1 cellular context compared by ENCODE assay signal in the genomic region with DNA sequence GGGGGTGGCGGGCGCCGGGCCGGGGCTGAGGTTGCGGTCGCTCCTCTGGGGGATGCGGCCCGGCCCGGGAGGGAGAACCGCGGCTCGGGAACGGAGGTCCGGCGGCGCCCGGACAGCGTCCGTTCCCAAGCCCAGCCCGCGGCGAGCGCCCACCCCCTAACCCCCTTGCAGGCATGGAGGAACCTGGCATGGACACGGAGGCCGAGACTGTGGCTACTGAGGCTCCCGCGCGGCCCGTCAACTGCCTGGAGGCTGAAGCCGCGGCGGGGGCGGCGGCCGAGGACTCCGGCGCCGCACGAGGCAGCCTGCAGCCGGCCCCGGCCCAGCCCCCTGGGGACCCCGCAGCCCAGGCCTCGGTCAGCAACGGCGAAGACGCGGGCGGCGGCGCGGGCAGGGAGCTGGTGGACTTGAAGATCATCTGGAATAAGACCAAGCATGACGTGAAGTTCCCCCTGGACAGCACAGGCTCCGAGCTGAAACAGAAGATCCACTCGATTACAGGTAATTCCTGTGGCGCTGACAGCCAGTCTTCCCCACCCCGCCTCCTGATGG.
TF ChIP-seq lines count a peak whose summit lies in the region.

No MANE protein-coding gene starts in this region.

TF ChIP-seq in HepG2, 621 proteins besides CTCF, POLR2A, EP300 and RAD21 (continued from another document and continues in another):
- TF ChIP-seq, protein P1, sequence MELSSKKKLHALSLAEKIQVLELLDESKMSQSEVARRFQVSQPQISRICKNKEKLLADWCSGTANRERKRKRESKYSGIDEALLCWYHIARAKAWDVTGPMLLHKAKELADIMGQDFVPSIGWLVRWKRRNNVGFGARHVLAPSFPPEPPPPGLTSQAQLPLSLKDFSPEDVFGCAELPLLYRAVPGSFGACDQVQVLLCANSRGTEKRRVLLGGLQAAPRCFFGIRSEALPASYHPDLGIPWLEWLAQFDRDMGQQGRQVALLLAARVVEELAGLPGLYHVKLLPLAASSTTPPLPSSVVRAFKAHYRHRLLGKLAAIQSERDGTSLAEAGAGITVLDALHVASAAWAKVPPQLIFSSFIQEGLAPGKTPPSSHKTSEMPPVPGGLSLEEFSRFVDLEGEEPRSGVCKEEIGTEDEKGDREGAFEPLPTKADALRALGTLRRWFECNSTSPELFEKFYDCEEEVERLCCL (CRISPR knock-in tag; IDR thresholded peaks at IDR 0.05; ENCODE audit: borderline replicate concordance) = 0 out of 2 replicates have a peak, but pooled peaks have one; percentile 48
- TF ChIP-seq, protein P2, sequence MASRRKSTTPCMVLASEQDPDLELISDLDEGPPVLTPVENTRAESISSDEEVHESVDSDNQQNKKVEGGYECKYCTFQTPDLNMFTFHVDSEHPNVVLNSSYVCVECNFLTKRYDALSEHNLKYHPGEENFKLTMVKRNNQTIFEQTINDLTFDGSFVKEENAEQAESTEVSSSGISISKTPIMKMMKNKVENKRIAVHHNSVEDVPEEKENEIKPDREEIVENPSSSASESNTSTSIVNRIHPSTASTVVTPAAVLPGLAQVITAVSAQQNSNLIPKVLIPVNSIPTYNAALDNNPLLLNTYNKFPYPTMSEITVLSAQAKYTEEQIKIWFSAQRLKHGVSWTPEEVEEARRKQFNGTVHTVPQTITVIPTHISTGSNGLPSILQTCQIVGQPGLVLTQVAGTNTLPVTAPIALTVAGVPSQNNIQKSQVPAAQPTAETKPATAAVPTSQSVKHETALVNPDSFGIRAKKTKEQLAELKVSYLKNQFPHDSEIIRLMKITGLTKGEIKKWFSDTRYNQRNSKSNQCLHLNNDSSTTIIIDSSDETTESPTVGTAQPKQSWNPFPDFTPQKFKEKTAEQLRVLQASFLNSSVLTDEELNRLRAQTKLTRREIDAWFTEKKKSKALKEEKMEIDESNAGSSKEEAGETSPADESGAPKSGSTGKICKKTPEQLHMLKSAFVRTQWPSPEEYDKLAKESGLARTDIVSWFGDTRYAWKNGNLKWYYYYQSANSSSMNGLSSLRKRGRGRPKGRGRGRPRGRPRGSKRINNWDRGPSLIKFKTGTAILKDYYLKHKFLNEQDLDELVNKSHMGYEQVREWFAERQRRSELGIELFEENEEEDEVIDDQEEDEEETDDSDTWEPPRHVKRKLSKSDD (CRISPR knock-in tag; IDR thresholded peaks at IDR 0.05; ENCODE audit: low read depth) = no peak
- TF ChIP-seq SALL1 (CRISPR knock-in tag; IDR thresholded peaks at IDR 0.05) (no peak), FLYWCH1 (CRISPR knock-in tag; IDR thresholded peaks at IDR 0.05) (peak; percentile 68; the same call in 1 of the 2 replicates), ZNF232 (CRISPR knock-in tag; IDR thresholded peaks at IDR 0.05; ENCODE audit: borderline replicate concordance) (0 out of 2 replicates have a peak, but pooled peaks have one; percentile 18), ZNF24 (IDR thresholded peaks at IDR 0.05) (0 out of 2 replicates have a peak, but pooled peaks have one; percentile 3), ZSCAN25 (CRISPR knock-in tag; IDR thresholded peaks at IDR 0.05) (0 out of 2 replicates have a peak, but pooled peaks have one; percentile 44), RFX5 (IDR thresholded peaks at IDR 0.05; ENCODE audit: low read depth, low read length) (no peak), ZSCAN12 (CRISPR knock-in tag; IDR thresholded peaks at IDR 0.05) (no peak; the same call in 1 of the 2 replicates), AGO1 (IDR thresholded peaks at IDR 0.05; ENCODE audit: low read depth, low read length, poor library complexity, severe bottlenecking) (peak; percentile 69), HNRNPH1 (optimal IDR thresholded peaks at IDR 0.05; ENCODE audit: low read depth, low read length) (no peak), TEAD3 (CRISPR knock-in tag; optimal IDR thresholded peaks at IDR 0.05; ENCODE audit: borderline replicate concordance) (peak; percentile 19), NR2C2 (CRISPR knock-in tag; IDR thresholded peaks at IDR 0.05; ENCODE audit: borderline replicate concordance) (no peak), MEIS2 (CRISPR knock-in tag; IDR thresholded peaks at IDR 0.05) (0 out of 2 replicates have a peak, but pooled peaks have one; percentile 41), ZNF747 (CRISPR knock-in tag; IDR thresholded peaks at IDR 0.05; ENCODE audit: borderline replicate concordance) (0 out of 2 replicates have a peak, but pooled peaks have one; percentile 17), JUNB (CRISPR knock-in tag; IDR thresholded peaks at IDR 0.05; ENCODE audit: borderline replicate concordance) (no peak), RFX1 (IDR thresholded peaks at IDR 0.05) (no peak), ZNF766 (CRISPR knock-in tag; IDR thresholded peaks at IDR 0.05; ENCODE audit: borderline replicate concordance) (no peak), ETV6 (CRISPR knock-in tag; conservative IDR thresholded peaks at IDR 0.05) (0 out of 2 replicates have a peak, but pooled peaks have one; percentile 49), KDM5A (IDR thresholded peaks at IDR 0.05; ENCODE audit: borderline replicate concordance, low read length) (peak; percentile 89), ISX (CRISPR knock-in tag; conservative IDR thresholded peaks at IDR 0.05) (0 out of 2 replicates have a peak, but pooled peaks have one; percentile 35), STAG1 (CRISPR knock-in tag; IDR thresholded peaks at IDR 0.05) (no peak), EED (CRISPR knock-in tag; IDR thresholded peaks at IDR 0.05) (peak; percentile 95; the same call in 1 of the 2 replicates), MED1 (CRISPR knock-in tag; IDR thresholded peaks at IDR 0.05) (no peak; the same call in 1 of the 2 replicates), BORCS8-MEF2B (CRISPR knock-in tag; IDR thresholded peaks at IDR 0.05) (peak; percentile 4; the same call in 1 of the 2 replicates), RBM22 (optimal IDR thresholded peaks at IDR 0.05; ENCODE audit: low read length) (no peak), ZNF333 (CRISPR knock-in tag; IDR thresholded peaks at IDR 0.05; ENCODE audit: borderline replicate concordance) (peak; percentile 26; the same call in 1 of the 2 replicates), KDM4B (CRISPR knock-in tag; IDR thresholded peaks at IDR 0.05) (peak; percentile 14; the same call in 1 of the 2 replicates), ZBTB38 (CRISPR knock-in tag; IDR thresholded peaks at IDR 0.05) (peak; percentile 23; the same call in 1 of the 2 replicates), ZNF510 (CRISPR knock-in tag; IDR thresholded peaks at IDR 0.05; ENCODE audit: low read depth) (no peak), NRL (CRISPR knock-in tag; IDR thresholded peaks at IDR 0.05; ENCODE audit: borderline replicate concordance) (peak; percentile 14; the same call in 1 of the 2 replicates), GATAD1 (CRISPR knock-in tag; IDR thresholded peaks at IDR 0.05) (no peak)
- TF ChIP-seq, protein P3, sequence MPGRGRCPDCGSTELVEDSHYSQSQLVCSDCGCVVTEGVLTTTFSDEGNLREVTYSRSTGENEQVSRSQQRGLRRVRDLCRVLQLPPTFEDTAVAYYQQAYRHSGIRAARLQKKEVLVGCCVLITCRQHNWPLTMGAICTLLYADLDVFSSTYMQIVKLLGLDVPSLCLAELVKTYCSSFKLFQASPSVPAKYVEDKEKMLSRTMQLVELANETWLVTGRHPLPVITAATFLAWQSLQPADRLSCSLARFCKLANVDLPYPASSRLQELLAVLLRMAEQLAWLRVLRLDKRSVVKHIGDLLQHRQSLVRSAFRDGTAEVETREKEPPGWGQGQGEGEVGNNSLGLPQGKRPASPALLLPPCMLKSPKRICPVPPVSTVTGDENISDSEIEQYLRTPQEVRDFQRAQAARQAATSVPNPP (CRISPR knock-in tag; IDR thresholded peaks at IDR 0.05) = peak; percentile 5; the same call in 1 of the 2 replicates
- TF ChIP-seq, protein P4, sequence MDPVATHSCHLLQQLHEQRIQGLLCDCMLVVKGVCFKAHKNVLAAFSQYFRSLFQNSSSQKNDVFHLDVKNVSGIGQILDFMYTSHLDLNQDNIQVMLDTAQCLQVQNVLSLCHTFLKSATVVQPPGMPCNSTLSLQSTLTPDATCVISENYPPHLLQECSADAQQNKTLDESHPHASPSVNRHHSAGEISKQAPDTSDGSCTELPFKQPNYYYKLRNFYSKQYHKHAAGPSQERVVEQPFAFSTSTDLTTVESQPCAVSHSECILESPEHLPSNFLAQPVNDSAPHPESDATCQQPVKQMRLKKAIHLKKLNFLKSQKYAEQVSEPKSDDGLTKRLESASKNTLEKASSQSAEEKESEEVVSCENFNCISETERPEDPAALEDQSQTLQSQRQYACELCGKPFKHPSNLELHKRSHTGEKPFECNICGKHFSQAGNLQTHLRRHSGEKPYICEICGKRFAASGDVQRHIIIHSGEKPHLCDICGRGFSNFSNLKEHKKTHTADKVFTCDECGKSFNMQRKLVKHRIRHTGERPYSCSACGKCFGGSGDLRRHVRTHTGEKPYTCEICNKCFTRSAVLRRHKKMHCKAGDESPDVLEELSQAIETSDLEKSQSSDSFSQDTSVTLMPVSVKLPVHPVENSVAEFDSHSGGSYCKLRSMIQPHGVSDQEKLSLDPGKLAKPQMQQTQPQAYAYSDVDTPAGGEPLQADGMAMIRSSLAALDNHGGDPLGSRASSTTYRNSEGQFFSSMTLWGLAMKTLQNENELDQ (CRISPR knock-in tag; IDR thresholded peaks at IDR 0.05; ENCODE audit: borderline replicate concordance) = no peak
- TF ChIP-seq, protein P5, sequence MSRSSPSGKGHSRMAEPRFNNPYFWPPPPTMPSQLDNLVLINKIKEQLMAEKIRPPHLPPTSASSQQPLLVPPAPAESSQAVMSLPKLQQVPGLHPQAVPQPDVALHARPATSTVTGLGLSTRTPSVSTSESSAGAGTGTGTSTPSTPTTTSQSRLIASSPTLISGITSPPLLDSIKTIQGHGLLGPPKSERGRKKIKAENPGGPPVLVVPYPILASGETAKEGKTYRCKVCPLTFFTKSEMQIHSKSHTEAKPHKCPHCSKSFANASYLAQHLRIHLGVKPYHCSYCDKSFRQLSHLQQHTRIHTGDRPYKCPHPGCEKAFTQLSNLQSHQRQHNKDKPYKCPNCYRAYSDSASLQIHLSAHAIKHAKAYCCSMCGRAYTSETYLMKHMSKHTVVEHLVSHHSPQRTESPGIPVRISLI (CRISPR knock-in tag; IDR thresholded peaks at IDR 0.05; ENCODE audit: borderline replicate concordance) = no peak
- TF ChIP-seq, protein P6, sequence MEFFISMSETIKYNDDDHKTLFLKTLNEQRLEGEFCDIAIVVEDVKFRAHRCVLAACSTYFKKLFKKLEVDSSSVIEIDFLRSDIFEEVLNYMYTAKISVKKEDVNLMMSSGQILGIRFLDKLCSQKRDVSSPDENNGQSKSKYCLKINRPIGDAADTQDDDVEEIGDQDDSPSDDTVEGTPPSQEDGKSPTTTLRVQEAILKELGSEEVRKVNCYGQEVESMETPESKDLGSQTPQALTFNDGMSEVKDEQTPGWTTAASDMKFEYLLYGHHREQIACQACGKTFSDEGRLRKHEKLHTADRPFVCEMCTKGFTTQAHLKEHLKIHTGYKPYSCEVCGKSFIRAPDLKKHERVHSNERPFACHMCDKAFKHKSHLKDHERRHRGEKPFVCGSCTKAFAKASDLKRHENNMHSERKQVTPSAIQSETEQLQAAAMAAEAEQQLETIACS (CRISPR knock-in tag; IDR thresholded peaks at IDR 0.05) = 0 out of 2 replicates have a peak, but pooled peaks have one; percentile 3
- TF ChIP-seq, protein P7, sequence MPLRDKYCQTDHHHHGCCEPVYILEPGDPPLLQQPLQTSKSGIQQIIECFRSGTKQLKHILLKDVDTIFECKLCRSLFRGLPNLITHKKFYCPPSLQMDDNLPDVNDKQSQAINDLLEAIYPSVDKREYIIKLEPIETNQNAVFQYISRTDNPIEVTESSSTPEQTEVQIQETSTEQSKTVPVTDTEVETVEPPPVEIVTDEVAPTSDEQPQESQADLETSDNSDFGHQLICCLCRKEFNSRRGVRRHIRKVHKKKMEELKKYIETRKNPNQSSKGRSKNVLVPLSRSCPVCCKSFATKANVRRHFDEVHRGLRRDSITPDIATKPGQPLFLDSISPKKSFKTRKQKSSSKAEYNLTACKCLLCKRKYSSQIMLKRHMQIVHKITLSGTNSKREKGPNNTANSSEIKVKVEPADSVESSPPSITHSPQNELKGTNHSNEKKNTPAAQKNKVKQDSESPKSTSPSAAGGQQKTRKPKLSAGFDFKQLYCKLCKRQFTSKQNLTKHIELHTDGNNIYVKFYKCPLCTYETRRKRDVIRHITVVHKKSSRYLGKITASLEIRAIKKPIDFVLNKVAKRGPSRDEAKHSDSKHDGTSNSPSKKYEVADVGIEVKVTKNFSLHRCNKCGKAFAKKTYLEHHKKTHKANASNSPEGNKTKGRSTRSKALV (CRISPR knock-in tag; IDR thresholded peaks at IDR 0.05) = no peak
- TF ChIP-seq, protein P8, sequence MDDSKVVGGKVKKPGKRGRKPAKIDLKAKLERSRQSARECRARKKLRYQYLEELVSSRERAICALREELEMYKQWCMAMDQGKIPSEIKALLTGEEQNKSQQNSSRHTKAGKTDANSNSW (CRISPR knock-in tag; IDR thresholded peaks at IDR 0.05; ENCODE audit: borderline replicate concordance) = 0 out of 2 replicates have a peak, but pooled peaks have one; percentile 57
- TF ChIP-seq, protein P9, sequence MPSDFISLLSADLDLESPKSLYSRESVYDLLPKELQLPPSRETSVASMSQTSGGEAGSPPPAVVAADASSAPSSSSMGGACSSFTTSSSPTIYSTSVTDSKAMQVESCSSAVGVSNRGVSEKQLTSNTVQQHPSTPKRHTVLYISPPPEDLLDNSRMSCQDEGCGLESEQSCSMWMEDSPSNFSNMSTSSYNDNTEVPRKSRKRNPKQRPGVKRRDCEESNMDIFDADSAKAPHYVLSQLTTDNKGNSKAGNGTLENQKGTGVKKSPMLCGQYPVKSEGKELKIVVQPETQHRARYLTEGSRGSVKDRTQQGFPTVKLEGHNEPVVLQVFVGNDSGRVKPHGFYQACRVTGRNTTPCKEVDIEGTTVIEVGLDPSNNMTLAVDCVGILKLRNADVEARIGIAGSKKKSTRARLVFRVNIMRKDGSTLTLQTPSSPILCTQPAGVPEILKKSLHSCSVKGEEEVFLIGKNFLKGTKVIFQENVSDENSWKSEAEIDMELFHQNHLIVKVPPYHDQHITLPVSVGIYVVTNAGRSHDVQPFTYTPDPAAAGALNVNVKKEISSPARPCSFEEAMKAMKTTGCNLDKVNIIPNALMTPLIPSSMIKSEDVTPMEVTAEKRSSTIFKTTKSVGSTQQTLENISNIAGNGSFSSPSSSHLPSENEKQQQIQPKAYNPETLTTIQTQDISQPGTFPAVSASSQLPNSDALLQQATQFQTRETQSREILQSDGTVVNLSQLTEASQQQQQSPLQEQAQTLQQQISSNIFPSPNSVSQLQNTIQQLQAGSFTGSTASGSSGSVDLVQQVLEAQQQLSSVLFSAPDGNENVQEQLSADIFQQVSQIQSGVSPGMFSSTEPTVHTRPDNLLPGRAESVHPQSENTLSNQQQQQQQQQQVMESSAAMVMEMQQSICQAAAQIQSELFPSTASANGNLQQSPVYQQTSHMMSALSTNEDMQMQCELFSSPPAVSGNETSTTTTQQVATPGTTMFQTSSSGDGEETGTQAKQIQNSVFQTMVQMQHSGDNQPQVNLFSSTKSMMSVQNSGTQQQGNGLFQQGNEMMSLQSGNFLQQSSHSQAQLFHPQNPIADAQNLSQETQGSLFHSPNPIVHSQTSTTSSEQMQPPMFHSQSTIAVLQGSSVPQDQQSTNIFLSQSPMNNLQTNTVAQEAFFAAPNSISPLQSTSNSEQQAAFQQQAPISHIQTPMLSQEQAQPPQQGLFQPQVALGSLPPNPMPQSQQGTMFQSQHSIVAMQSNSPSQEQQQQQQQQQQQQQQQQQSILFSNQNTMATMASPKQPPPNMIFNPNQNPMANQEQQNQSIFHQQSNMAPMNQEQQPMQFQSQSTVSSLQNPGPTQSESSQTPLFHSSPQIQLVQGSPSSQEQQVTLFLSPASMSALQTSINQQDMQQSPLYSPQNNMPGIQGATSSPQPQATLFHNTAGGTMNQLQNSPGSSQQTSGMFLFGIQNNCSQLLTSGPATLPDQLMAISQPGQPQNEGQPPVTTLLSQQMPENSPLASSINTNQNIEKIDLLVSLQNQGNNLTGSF (CRISPR knock-in tag; IDR thresholded peaks at IDR 0.05) = peak; percentile 88; the same call in 1 of the 2 replicates
